Comparison of ENCODE assay signal across 15 cellular contexts in the genomic region with DNA sequence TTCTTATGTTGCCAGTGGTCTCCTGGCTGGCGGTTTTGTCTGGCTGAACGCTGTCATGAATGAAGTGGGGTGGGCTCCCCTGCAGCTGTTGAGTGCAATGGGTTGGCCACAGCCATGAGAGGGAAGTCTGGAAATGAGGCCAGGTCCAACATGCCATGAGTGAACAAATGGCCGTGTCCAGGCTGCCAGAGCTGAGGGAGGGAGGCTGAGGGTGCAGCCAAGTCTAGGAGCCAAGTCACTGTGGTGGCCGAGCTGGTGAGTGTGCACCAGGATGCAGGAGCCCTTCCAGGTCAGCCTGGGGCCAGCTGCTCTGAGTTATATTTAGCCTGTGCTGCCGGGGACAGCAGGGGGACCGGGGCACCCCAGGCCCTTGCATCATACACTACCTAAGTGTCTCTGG. TPM values are rescaled to one million over a fixed set of nuclear protein-coding genes. Genes with fewer than 3 reads are reported as not detected.
"Had no signal": no experiment of that assay in that cellular context is flagged by ENCODE, and none has a peak within 500 bp of the region (broad histone marks: within the 10 kb centered on the region; RNA-seq: fewer than 3 reads in every experiment).

No MANE protein-coding gene starts in this region.

- DNase-seq: activated CD4-positive, alpha-beta T cell treated with anti-CD3 and anti-CD28 coated beads, Interleukin-2, amount 50 U/mL, for 48 hours; activated naive CD4-positive, alpha-beta T cell; activated naive CD8-positive, alpha-beta T cell treated with anti-CD3 and anti-CD28 coated beads, Interleukin-2, amount 50 U/mL, for 24 hours; activated T-cell treated with anti-CD3 and anti-CD28 coated beads, Interleukin-2, amount 50 U/mL, for 72 hours; effector memory CD4-positive, alpha-beta T cell; immature natural killer cell; left colon; mammary epithelial cell; small intestine had no signal

- H3K36me3 ChIP-seq: ascending aorta had no signal

- H3K27ac ChIP-seq: ascending aorta, epithelial cell of prostate had no signal

- ATAC-seq: activated CD4-positive, CD25-positive, alpha-beta regulatory T cell treated with anti-CD3 and anti-CD28 coated beads, Interleukin-2, amount 50 U/mL, for 24 hours; activated naive CD8-positive, alpha-beta T cell treated with anti-CD3 and anti-CD28 coated beads, Interleukin-2, amount 50 U/mL, for 24 hours; activated T-cell treated with anti-CD3 and anti-CD28 coated beads, Interleukin-2, amount 50 U/mL, for 72 hours; left colon had no signal

- H3K27me3 ChIP-seq: ascending aorta had no signal

- H3K9me3 ChIP-seq: ascending aorta had no signal

- H3K4me3 ChIP-seq: ascending aorta had no signal

RNA-seq across cellular contexts. Expression of gene PRR23E, which starts 24.7 kb away (rescaled TPM):
- total RNA-seq: activated T-cell treated with anti-CD3 and anti-CD28 coated beads, Interleukin-2, amount 50 U/mL, for 72 hours; ascending aorta; bronchial epithelial cell; left colon; mammary epithelial cell; osteoblast; T-helper 2 cell treated with Interferon-gamma antibody and Interleukin-4, amounts not matched to agents 100 ng/mL and 5 ng/mL, for 36 hours had no signal
